ENCODE assay signal across 8 cellular contexts in the genomic region with DNA sequence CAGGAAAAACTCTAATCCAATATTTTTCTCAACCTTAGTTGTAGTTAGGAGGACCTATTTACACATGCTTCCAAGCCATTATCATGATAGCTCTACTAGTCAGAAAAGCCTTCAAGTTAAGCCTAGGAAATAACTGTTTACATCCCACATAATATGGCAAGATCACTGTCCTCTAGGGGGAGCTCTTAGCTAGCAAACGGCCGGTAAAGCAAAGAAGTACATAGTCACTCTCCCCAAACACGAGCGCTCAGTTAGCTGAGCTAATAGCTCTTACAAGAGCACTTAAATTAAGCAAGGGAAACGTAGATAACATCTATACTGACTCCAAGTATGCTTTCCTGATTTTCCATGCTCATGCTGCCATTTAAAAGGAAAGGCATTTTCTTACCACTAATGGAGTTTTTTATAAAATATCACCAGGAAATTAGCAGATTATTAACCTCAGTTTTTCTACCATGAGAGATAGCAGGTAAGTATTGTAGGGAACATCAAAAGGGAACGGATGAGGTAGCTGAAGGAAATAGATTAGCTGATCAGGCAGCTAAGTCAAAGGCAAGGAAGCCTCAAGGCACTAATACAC.
DNase-seq lines count a peak whose midpoint lies in the region; ATAC-seq and TF ChIP-seq lines count a peak whose summit lies in the region.

No MANE protein-coding gene starts in this region.

- no peak for TF ChIP-seq POLR2A in gastrocnemius medialis (IDR thresholded peaks at IDR 0.05)

- no peak overlapping the region for H3K4me3 ChIP-seq in CD8-positive, alpha-beta T cell (ENCODE audit: low read depth, low read length)
- no peak overlapping the region for H3K4me3 ChIP-seq in SJCRH30
- no peak overlapping the region for H3K4me3 ChIP-seq in heart right ventricle
- no peak overlapping the region for H3K4me3 ChIP-seq in gastrocnemius medialis

- no peak overlapping the region for H3K27ac Mint-ChIP-seq in CD8-positive, alpha-beta T cell
- no peak overlapping the region for H3K27ac Mint-ChIP-seq in activated naive CD8-positive, alpha-beta T cell treated with anti-CD3 and anti-CD28 coated beads, Interleukin-2, amount 10 ng/mL, durations not matched to agents 7 days and 5 days

- intact Hi-C loops in CD8-positive, alpha-beta T cell (cut with DNase I, micrococcal nuclease), result loop anchor here (1.0 to 5.0 kb wide), 5 partner anchors 41 to 380 kb away; no protein-coding TSS in a partner anchor
- intact Hi-C loops in heart right ventricle (cut with DNase I) (loop anchor here in 5 of 10 donors (5.0 to 10.0 kb wide), 3 partner anchors 42 to 301 kb away; no protein-coding TSS in a partner anchor), gastrocnemius medialis (cut with DNase I; ENCODE audit: low total_unique reads) (loop anchor here (1.0 to 5.0 kb wide), 2 partner anchors 42 to 117 kb away; no protein-coding TSS in a partner anchor)

- WGBS in heart right ventricle, 2 donors, result 8 to 11% methylated on average over 6 of the region's 6 CpGs

- peaks cover 3% of the 10 kb centered on the region for H3K4me1 Mint-ChIP-seq in CD8-positive, alpha-beta T cell (ENCODE audit: low read depth)
- peaks cover 5% of the 10 kb centered on the region for H3K4me1 Mint-ChIP-seq in activated naive CD8-positive, alpha-beta T cell treated with anti-CD3 and anti-CD28 coated beads, Interleukin-2, amount 10 ng/mL, durations not matched to agents 7 days and 5 days

- H3K27me3 Mint-ChIP-seq in CD8-positive, alpha-beta T cell (ENCODE audit: low read depth), result peaks cover 31% of the 10 kb centered on the region
- H3K27me3 Mint-ChIP-seq in activated naive CD8-positive, alpha-beta T cell treated with anti-CD3 and anti-CD28 coated beads, Interleukin-2, amount 10 ng/mL, durations not matched to agents 7 days and 5 days, result peaks cover 26% of the 10 kb centered on the region

- ATAC-seq in CD8-positive, alpha-beta T cell, result peak; percentile 52
- ATAC-seq in GM21360 (IDR thresholded peaks at IDR 0.05; ENCODE audit: unreplicated experiment) (peak; percentile 44), heart right ventricle (peak in 6 of 8 donors; percentile 46 to 82 (median 71)), gastrocnemius medialis (peak; percentile 85 to 94), HG02610 (IDR thresholded peaks at IDR 0.05; ENCODE audit: unreplicated experiment) (no peak)
- ATAC-seq in activated naive CD8-positive, alpha-beta T cell treated with anti-CD3 and anti-CD28 coated beads, Interleukin-2, amount 10 ng/mL, durations not matched to agents 7 days and 5 days (ENCODE audit: low read depth), result peak; percentile 90

- no peaks in the 10 kb centered on the region for H3K9me3 ChIP-seq in CD8-positive, alpha-beta T cell (ENCODE audit: low read length)
- H3K9me3 ChIP-seq in SJCRH30 (replicated peaks) (no peaks in the 10 kb centered on the region), heart right ventricle (no peaks in the 10 kb centered on the region), gastrocnemius medialis (no peaks in the 10 kb centered on the region)

- no peaks in the 10 kb centered on the region for H3K36me3 ChIP-seq in CD8-positive, alpha-beta T cell (ENCODE audit: insufficient read depth, low read length)
- H3K36me3 ChIP-seq in SJCRH30 (no peaks in the 10 kb centered on the region), heart right ventricle (no peaks in the 10 kb centered on the region), gastrocnemius medialis (no peaks in the 10 kb centered on the region)

- DNase-seq in CD8-positive, alpha-beta T cell, result peak in 6 of 7 experiments; percentile 28 to 62 (median 58)
- DNase-seq in NCI-H128 (lab: John Stamatoyannopoulos, UW; ENCODE audit: unreplicated experiment) (peak; percentile 61), SJCRH30 (peak; percentile 77 to 89), heart right ventricle (peak in 1 of 2 donors; percentile 57), gastrocnemius medialis (peak; percentile 16 to 39)
- no peak for DNase-seq in activated naive CD8-positive, alpha-beta T cell treated with anti-CD3 and anti-CD28 coated beads, Interleukin-2, amount 10 ng/mL, durations not matched to agents 7 days and 5 days

- H3K27me3 ChIP-seq in CD8-positive, alpha-beta T cell (ENCODE audit: insufficient read depth, low read length), result no peaks in the 10 kb centered on the region
- no peaks in the 10 kb centered on the region for H3K27me3 ChIP-seq in SJCRH30
- H3K27me3 ChIP-seq in heart right ventricle, result peaks cover 0 to 38% (median 16%) of the 10 kb centered on the region in 7 donors
- no peaks in the 10 kb centered on the region for H3K27me3 ChIP-seq in gastrocnemius medialis

- no peaks in the 10 kb centered on the region for H3K9me3 Mint-ChIP-seq in CD8-positive, alpha-beta T cell
- no peaks in the 10 kb centered on the region for H3K9me3 Mint-ChIP-seq in activated naive CD8-positive, alpha-beta T cell treated with anti-CD3 and anti-CD28 coated beads, Interleukin-2, amount 10 ng/mL, durations not matched to agents 7 days and 5 days

- no peaks in the 10 kb centered on the region for H3K4me1 ChIP-seq in CD8-positive, alpha-beta T cell (ENCODE audit: insufficient read depth, low read length)
- H3K4me1 ChIP-seq in SJCRH30 (no peaks in the 10 kb centered on the region), heart right ventricle (no peaks in the 10 kb centered on the region), gastrocnemius medialis (no peaks in the 10 kb centered on the region)

- peak; percentile 80 for TF ChIP-seq CTCF in CD8-positive, alpha-beta T cell (IDR thresholded peaks at IDR 0.05)
- TF ChIP-seq CTCF in heart right ventricle (IDR thresholded peaks at IDR 0.05) (peak; percentile 37 to 83 (median 78)), gastrocnemius medialis (IDR thresholded peaks at IDR 0.05 in 4 of 5, conservative IDR thresholded peaks at IDR 0.05 in 1 of 5) (peak; percentile 25 to 68 (median 51))

- H3K27ac ChIP-seq in CD8-positive, alpha-beta T cell (ENCODE audit: low read depth, low read length), result no peak overlapping the region
- H3K27ac ChIP-seq in SJCRH30, result no peak overlapping the region
- H3K27ac ChIP-seq in heart right ventricle, result no peak overlapping the region
- no peak overlapping the region for H3K27ac ChIP-seq in gastrocnemius medialis

- in situ Hi-C loops in gastrocnemius medialis (cut with MboI; ENCODE audit: low sequenced_read_pairs in 4 of 4), result loop anchor here in 2 of 4 donors (25.0 kb wide), 1 partner anchor 308 kb away; a partner anchor contains a TSS

- CTCF ChIA-PET in CD8-positive, alpha-beta T cell (lab: Charles Lee), result interaction anchor here (0.6 to 1.5 kb wide), 10 partner anchors 9 to 353 kb away, joined by 3 to 4 read pairs (median 3); no protein-coding TSS in a partner anchor

- H3K4me3 Mint-ChIP-seq in CD8-positive, alpha-beta T cell, result no peak overlapping the region
- no peak overlapping the region for H3K4me3 Mint-ChIP-seq in activated naive CD8-positive, alpha-beta T cell treated with anti-CD3 and anti-CD28 coated beads, Interleukin-2, amount 10 ng/mL, durations not matched to agents 7 days and 5 days

- H3K36me3 Mint-ChIP-seq in CD8-positive, alpha-beta T cell, result no peaks in the 10 kb centered on the region
- no peaks in the 10 kb centered on the region for H3K36me3 Mint-ChIP-seq in activated naive CD8-positive, alpha-beta T cell treated with anti-CD3 and anti-CD28 coated beads, Interleukin-2, amount 10 ng/mL, durations not matched to agents 7 days and 5 days

- POLR2A ChIA-PET in CD8-positive, alpha-beta T cell (lab: Charles Lee), result no interaction called here
- POLR2A ChIA-PET in activated naive CD8-positive, alpha-beta T cell treated with anti-CD3 and anti-CD28 coated beads, Interleukin-2, amount 10 ng/mL, durations not matched to agents 7 days and 5 days (lab: Charles Lee), result no interaction called here
